ENCODE assay signal across 1 cellular context in the genomic region with DNA sequence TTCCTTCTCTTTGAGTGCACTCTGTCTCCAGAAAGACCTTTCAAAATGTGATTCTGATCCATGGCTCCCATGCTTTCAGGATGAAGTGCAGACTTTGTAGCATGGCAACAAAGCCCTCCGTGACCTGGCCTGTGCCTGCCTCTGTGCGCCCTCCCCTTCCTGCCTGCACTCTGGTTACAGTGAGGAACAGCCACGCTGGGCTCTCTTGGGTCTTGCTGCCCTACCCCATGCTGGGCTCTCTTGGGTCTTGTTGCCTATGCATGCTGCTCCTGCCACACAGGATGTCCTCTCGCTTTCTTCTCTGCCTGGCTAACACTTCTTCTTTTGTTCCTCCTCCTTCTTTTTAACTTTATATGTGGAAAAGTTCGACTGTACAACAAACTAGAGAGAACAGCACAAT.
TF ChIP-seq lines count a peak whose summit lies in the region.

No MANE protein-coding gene starts in this region.

TF ChIP-seq in WTC11, 78 proteins besides CTCF, POLR2A, EP300 and RAD21:
- TF ChIP-seq, protein P1, sequence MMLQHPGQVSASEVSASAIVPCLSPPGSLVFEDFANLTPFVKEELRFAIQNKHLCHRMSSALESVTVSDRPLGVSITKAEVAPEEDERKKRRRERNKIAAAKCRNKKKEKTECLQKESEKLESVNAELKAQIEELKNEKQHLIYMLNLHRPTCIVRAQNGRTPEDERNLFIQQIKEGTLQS (CRISPR knock-in tag; conservative IDR thresholded peaks at IDR 0.05), result no peak
- TF ChIP-seq TCF7 (CRISPR knock-in tag; IDR thresholded peaks at IDR 0.05; ENCODE audit: low read depth), result no peak
- no peak for TF ChIP-seq SMAD3 (CRISPR knock-in tag; IDR thresholded peaks at IDR 0.05; ENCODE audit: borderline replicate concordance)
- no peak for TF ChIP-seq IRF2 (CRISPR knock-in tag; IDR thresholded peaks at IDR 0.05; ENCODE audit: borderline replicate concordance, low read depth)
- TF ChIP-seq NFYB (CRISPR knock-in tag; conservative IDR thresholded peaks at IDR 0.05; ENCODE audit: low read depth), result no peak
- TF ChIP-seq, protein P2, sequence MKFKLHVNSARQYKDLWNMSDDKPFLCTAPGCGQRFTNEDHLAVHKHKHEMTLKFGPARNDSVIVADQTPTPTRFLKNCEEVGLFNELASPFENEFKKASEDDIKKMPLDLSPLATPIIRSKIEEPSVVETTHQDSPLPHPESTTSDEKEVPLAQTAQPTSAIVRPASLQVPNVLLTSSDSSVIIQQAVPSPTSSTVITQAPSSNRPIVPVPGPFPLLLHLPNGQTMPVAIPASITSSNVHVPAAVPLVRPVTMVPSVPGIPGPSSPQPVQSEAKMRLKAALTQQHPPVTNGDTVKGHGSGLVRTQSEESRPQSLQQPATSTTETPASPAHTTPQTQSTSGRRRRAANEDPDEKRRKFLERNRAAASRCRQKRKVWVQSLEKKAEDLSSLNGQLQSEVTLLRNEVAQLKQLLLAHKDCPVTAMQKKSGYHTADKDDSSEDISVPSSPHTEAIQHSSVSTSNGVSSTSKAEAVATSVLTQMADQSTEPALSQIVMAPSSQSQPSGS (CRISPR knock-in tag; IDR thresholded peaks at IDR 0.05; ENCODE audit: borderline replicate concordance, low read depth), result no peak
- TF ChIP-seq, protein P3, sequence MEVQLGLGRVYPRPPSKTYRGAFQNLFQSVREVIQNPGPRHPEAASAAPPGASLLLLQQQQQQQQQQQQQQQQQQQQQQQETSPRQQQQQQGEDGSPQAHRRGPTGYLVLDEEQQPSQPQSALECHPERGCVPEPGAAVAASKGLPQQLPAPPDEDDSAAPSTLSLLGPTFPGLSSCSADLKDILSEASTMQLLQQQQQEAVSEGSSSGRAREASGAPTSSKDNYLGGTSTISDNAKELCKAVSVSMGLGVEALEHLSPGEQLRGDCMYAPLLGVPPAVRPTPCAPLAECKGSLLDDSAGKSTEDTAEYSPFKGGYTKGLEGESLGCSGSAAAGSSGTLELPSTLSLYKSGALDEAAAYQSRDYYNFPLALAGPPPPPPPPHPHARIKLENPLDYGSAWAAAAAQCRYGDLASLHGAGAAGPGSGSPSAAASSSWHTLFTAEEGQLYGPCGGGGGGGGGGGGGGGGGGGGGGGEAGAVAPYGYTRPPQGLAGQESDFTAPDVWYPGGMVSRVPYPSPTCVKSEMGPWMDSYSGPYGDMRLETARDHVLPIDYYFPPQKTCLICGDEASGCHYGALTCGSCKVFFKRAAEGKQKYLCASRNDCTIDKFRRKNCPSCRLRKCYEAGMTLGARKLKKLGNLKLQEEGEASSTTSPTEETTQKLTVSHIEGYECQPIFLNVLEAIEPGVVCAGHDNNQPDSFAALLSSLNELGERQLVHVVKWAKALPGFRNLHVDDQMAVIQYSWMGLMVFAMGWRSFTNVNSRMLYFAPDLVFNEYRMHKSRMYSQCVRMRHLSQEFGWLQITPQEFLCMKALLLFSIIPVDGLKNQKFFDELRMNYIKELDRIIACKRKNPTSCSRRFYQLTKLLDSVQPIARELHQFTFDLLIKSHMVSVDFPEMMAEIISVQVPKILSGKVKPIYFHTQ (CRISPR knock-in tag; IDR thresholded peaks at IDR 0.05), result no peak
- no peak for TF ChIP-seq ZNF317 (CRISPR knock-in tag; IDR thresholded peaks at IDR 0.05; ENCODE audit: borderline replicate concordance, low read depth)
- TF ChIP-seq CREM (CRISPR knock-in tag; IDR thresholded peaks at IDR 0.05), result no peak
- TF ChIP-seq KAT7 (CRISPR knock-in tag; IDR thresholded peaks at IDR 0.05; ENCODE audit: borderline replicate concordance), result no peak
